Comparison of ENCODE assay signal across 10 cellular contexts in genomic region chr14:70665448-70666363, GRCh38. TPM values are rescaled to one million over a fixed set of nuclear protein-coding genes. Genes with fewer than 3 reads are reported as not detected.
DNase-seq lines count a peak whose midpoint lies in the region; ATAC-seq, FAIRE-seq and TF ChIP-seq lines count a peak whose summit lies in the region.
"Had no signal": no experiment of that assay in that cellular context is flagged by ENCODE, and none has a peak within 500 bp of the region (broad histone marks: within the 10 kb centered on the region; RNA-seq: fewer than 3 reads in every experiment).

No MANE protein-coding gene starts in this region.

- H3K4me1 ChIP-seq in body of pancreas (peaks cover 30% of the 10 kb centered on the region), small intestine (ENCODE audit: control insufficient read depth in 2 of 2, insufficient read depth in 1 of 2, low read depth in 1 of 2, low read length in 1 of 2) (peaks cover 0 to 5% of the 10 kb centered on the region in 2 donors)

- peak overlapping the region; percentile 79 for H3K27ac Mint-ChIP-seq in activated T-cell treated with anti-CD3 and anti-CD28 coated beads, Interleukin-2, amount 50 U/mL, for 24 hours

- H3K27me3 ChIP-seq in body of pancreas (no peaks in the 10 kb centered on the region), small intestine (ENCODE audit: control insufficient read depth in 2 of 2, insufficient read depth in 2 of 2, low read length in 2 of 2) (no peaks in the 10 kb centered on the region)
- H3K27me3 ChIP-seq: cardiac muscle cell had no signal

- no peak for TF ChIP-seq POLR2A in body of pancreas (IDR thresholded peaks at IDR 0.05)

- H3K4me3 ChIP-seq in body of pancreas (no peak overlapping the region), small intestine (ENCODE audit: low read depth in 1 of 2, low read length in 2 of 2) (no peak overlapping the region)
- H3K4me3 ChIP-seq: cardiac muscle cell had no signal

- TF ChIP-seq CTCF in body of pancreas (IDR thresholded peaks at IDR 0.05) = no peak

- H3K4me3 Mint-ChIP-seq in activated T-cell treated with anti-CD3 and anti-CD28 coated beads, Interleukin-2, amount 50 U/mL, for 24 hours = no peak overlapping the region

- H3K36me3 ChIP-seq in body of pancreas (replicated peaks in 1 of 2; ENCODE audit: insufficient read depth in 1 of 2, low read depth in 2 of 2) (no peaks in the 10 kb centered on the region), small intestine (ENCODE audit: control insufficient read depth in 2 of 2, insufficient read depth in 2 of 2, low read length in 2 of 2) (no peaks in the 10 kb centered on the region)
- H3K36me3 ChIP-seq: cardiac muscle cell had no signal

- WGBS in body of pancreas, 2 donors = 28 to 46% methylated on average over 8 of the region's 8 CpGs
- WGBS in small intestine, 3 donors = 44 to 64% (median 48%) methylated on average over 8 of the region's 8 CpGs

- FAIRE-seq in small intestine (lab: Jason Lieb, UNC) = no peak

- H3K27ac ChIP-seq in body of pancreas (peak overlapping the region; percentile 67 to 95 (median 88)), small intestine (ENCODE audit: low read depth in 1 of 2, low read length in 1 of 2) (peak overlapping the region in 1 of 2 donors; percentile 70)
- H3K27ac ChIP-seq: cardiac muscle cell had no signal

- peak; percentile 59 for ATAC-seq in HG02642 (IDR thresholded peaks at IDR 0.05; ENCODE audit: poor library complexity, unreplicated experiment)
- peak; percentile 88 for ATAC-seq in body of pancreas

- H3K4me1 Mint-ChIP-seq in activated T-cell treated with anti-CD3 and anti-CD28 coated beads, Interleukin-2, amount 50 U/mL, for 24 hours (ENCODE audit: low read depth) = peaks cover 54% of the 10 kb centered on the region

- intact Hi-C loops in body of pancreas (cut with DNase I) = no loop called here
- intact Hi-C loops in posterior vena cava (cut with DNase I) = no loop called here

- no peaks in the 10 kb centered on the region for H3K27me3 Mint-ChIP-seq in activated T-cell treated with anti-CD3 and anti-CD28 coated beads, Interleukin-2, amount 50 U/mL, for 24 hours

- DNase-seq in activated T-cell treated with anti-CD3 and anti-CD28 coated beads, Interleukin-2, amount 50 U/mL, for 24 hours = no peak
- DNase-seq in activated T-cell treated with anti-CD3 and anti-CD28 coated beads, Interleukin-2, amount 50 U/mL, for 48 hours = no peak
- DNase-seq in NCI-H1105 (lab: John Stamatoyannopoulos, UW) (peak; percentile 18), body of pancreas (peak; percentile 87 to 92 (median 90)), small intestine (peak; percentile 84), posterior vena cava (ENCODE audit: low spot score) (no peak), cerebellar nuclear complex (lab: John Stamatoyannopoulos, UW) (no peak)
- DNase-seq: DND-41 had no signal

- H3K9me3 Mint-ChIP-seq in activated T-cell treated with anti-CD3 and anti-CD28 coated beads, Interleukin-2, amount 50 U/mL, for 24 hours = no peaks in the 10 kb centered on the region

- H3K9me3 ChIP-seq in body of pancreas = no peaks in the 10 kb centered on the region
- H3K9me3 ChIP-seq in small intestine (ENCODE audit: control insufficient read depth, low read depth) = no peaks in the 10 kb centered on the region

- H3K36me3 Mint-ChIP-seq in activated T-cell treated with anti-CD3 and anti-CD28 coated beads, Interleukin-2, amount 50 U/mL, for 24 hours (ENCODE audit: low read depth) = peaks cover 27% of the 10 kb centered on the region

RNA-seq across cellular contexts. Expression of gene TTC9, which starts 24.0 kb away (rescaled TPM):
- total RNA-seq in body of pancreas = 1 to 10 TPM; 1.6 to 2.6 TPM
- polyA plus RNA-seq in small intestine = 1 to 10 TPM in 1 of 3 donors, under 1 TPM in 2; 0.22 to 2.0 (median 0.54) TPM
- total RNA-seq in posterior vena cava = 1 to 10 TPM in 1 of 2 donors, under 1 TPM in 1; 0.83 to 1.0 TPM

Comparison
In these comparisons a context has a peak if more than half of its experiments do, and no peak if none do; other contexts are left out.
1. DNase-seq: peak in NCI-H1105 (single experiment), body of pancreas (4 of 4) and small intestine (single experiment); none in activated T-cell treated with anti-CD3 and anti-CD28 coated beads, Interleukin-2, amount 50 U/mL, for 24 hours (single experiment), activated T-cell treated with anti-CD3 and anti-CD28 coated beads, Interleukin-2, amount 50 U/mL, for 48 hours (0 of 2), posterior vena cava (single experiment) and cerebellar nuclear complex (0 of 2).